In genomic region chr12:124096109-124096508, GRCh38 we compare ENCODE assay signal across 22 cellular contexts.
"Had no signal": no experiment of that assay in that cellular context is flagged by ENCODE, and none has a peak within 500 bp of the region (broad histone marks: within the 10 kb centered on the region; RNA-seq: fewer than 3 reads in every experiment).

No MANE protein-coding gene starts in this region.

- DNase-seq: NCI-H1048, NCI-H1105, NCI-H1417, NCI-H1436 treated with DMSO at 0.1 percent for 48 hours, NCI-H1694, NCI-H187 treated with DMSO at 0.1 percent for 48 hours, NCI-H2029 treated with DMSO at 0.1 percent for 48 hours, NCI-H2171 treated with DMSO at 0.1 percent for 48 hours, NCI-H345, NCI-H446 treated with DMSO at 0.1 percent for 48 hours, NCI-H510A treated with DMSO at 0.1 percent for 48 hours, NCI-H69, NCI-H774, Right ventricle myocardium superior, RPMI8226, SIG-M5 had no signal

- H3K9me3 ChIP-seq: SJSA1 had no signal

- H3K27ac ChIP-seq: HL-60, SJSA1, SK-N-MC had no signal

- FAIRE-seq: HTR-8/SVneo, K562, RCC 7860 had no signal

- H3K4me1 ChIP-seq: SJSA1 had no signal

- H3K4me3 ChIP-seq: K562, SJSA1, SK-N-MC had no signal

- ATAC-seq: K562 had no signal

- H3K36me3 ChIP-seq: SJSA1 had no signal
